In genomic region chr5:95786821-95787408, GRCh38 we compare ENCODE assay signal across 29 cellular contexts. TPM values are rescaled to one million over a fixed set of nuclear protein-coding genes. Genes with fewer than 3 reads are reported as not detected.
DNase-seq lines count a peak whose midpoint lies in the region; ATAC-seq, FAIRE-seq and TF ChIP-seq lines count a peak whose summit lies in the region.
"Had no signal": no experiment of that assay in that cellular context is flagged by ENCODE, and none has a peak within 500 bp of the region (broad histone marks: within the 10 kb centered on the region; RNA-seq: fewer than 3 reads in every experiment).

No MANE protein-coding gene starts in this region.

- peak overlapping the region; percentile 62; the same call in 1 of the 2 replicates for H3K4ac ChIP-seq in IMR-90 (ENCODE audit: low read depth, low read length)
- no peak overlapping the region for H3K4ac ChIP-seq in mesendoderm (ENCODE audit: low read depth, low read length)

- H2AK9ac ChIP-seq in IMR-90 (replicated peaks; ENCODE audit: low read depth, low read length, poor library complexity), result no peak overlapping the region

- H3K4me1 Mint-ChIP-seq in CD4-positive, CD25-positive, alpha-beta regulatory T cell, result peaks cover 0 to 6% (median 2%) of the 10 kb centered on the region in 4 donors
- H3K4me1 Mint-ChIP-seq: neural progenitor cell; stimulated activated effector memory CD8-positive, alpha-beta T cell treated with anti-CD3 and anti-CD28 coated beads, Interleukin-12 subunit alpha, Interleukin-12 subunit beta, amount 100 ng/mL, for 72 hours had no signal

- POLR2A ChIA-PET in IMR-90 (lab: Charles Lee; ENCODE audit: unreplicated experiment), result interaction anchor here (0.7 kb wide), 1 partner anchor 36 kb away, joined by 4 read pairs; the partner anchor contains the start of gene GLRX

- H3K18ac ChIP-seq in IMR-90 (ENCODE audit: low read depth, low read length) (peak overlapping the region; percentile 76; the same call in 1 of the 2 replicates), mesendoderm (ENCODE audit: low read length) (no peak overlapping the region)

- no peaks in the 10 kb centered on the region for H3K27me3 ChIP-seq in CD4-positive, CD25-positive, alpha-beta regulatory T cell (ENCODE audit: control insufficient read depth, insufficient read depth, low read length)
- no peaks in the 10 kb centered on the region for H3K27me3 ChIP-seq in IMR-90 (ENCODE audit: control insufficient read depth, insufficient read depth, low read length)
- H3K27me3 ChIP-seq in mesendoderm (ENCODE audit: insufficient read depth, low read length, poor library complexity), result no peaks in the 10 kb centered on the region
- H3K27me3 ChIP-seq: dorsolateral prefrontal cortex, heart left ventricle, neural progenitor cell, right lobe of liver, suprapubic skin had no signal

- intact Hi-C loops in IMR-90 (cut with micrococcal nuclease), result no loop called here

- H2BK20ac ChIP-seq in IMR-90 (ENCODE audit: low read depth, low read length), result peak overlapping the region; percentile 63; the same call in 1 of the 2 replicates

- H3K9me3 Mint-ChIP-seq in CD4-positive, CD25-positive, alpha-beta regulatory T cell, result no peaks in the 10 kb centered on the region
- H3K9me3 Mint-ChIP-seq: activated naive CD8-positive, alpha-beta T cell treated with anti-CD3 and anti-CD28 coated beads for 36 hours; CD14-positive monocyte; neural progenitor cell; stimulated activated effector memory CD8-positive, alpha-beta T cell treated with anti-CD3 and anti-CD28 coated beads, Interleukin-12 subunit alpha, Interleukin-12 subunit beta, amount 100 ng/mL, for 72 hours had no signal

- H4K5ac ChIP-seq in IMR-90 (ENCODE audit: low read depth, low read length) (no peak overlapping the region), mesendoderm (ENCODE audit: low read length) (no peak overlapping the region)

- H3K56ac ChIP-seq in IMR-90 (ENCODE audit: extremely low read depth, insufficient read depth, low read length) (no peak overlapping the region; the same call in 1 of the 2 replicates), mesendoderm (ENCODE audit: low read length) (no peak overlapping the region)

- H2BK5ac ChIP-seq in IMR-90 (ENCODE audit: low read depth, low read length, poor library complexity, severe bottlenecking) (peak overlapping the region; percentile 98), mesendoderm (ENCODE audit: low read length) (no peak overlapping the region)

- CTCF ChIA-PET in IMR-90 (lab: Yijun Ruan, JAX), result interaction anchor here (0.5 to 1.3 kb wide), 3 partner anchors 60 to 1796 kb away, joined by 3 read pairs; no protein-coding TSS in a partner anchor

- H3K79me2 ChIP-seq in mesendoderm (ENCODE audit: control insufficient read depth, insufficient read depth, low read length), result no peaks in the 10 kb centered on the region

- WGBS in IMR-90 (ENCODE audit: extremely low coverage in 2 of 2, insufficient read length in 1 of 2), 2 experiments, result 60% methylated on average over 1 of the region's 3 CpGs; no CpG with 5 or more reads in 1 of the 2 experiments
- WGBS in mesendoderm (ENCODE audit: extremely low coverage, insufficient coverage, low lambda C conversion rate), result no CpG with 5 or more reads among the region's 3 CpGs

- H4K91ac ChIP-seq in IMR-90 (ENCODE audit: insufficient read depth, low read depth, low read length), result no peak overlapping the region

- H3K4me3 Mint-ChIP-seq in CD4-positive, CD25-positive, alpha-beta regulatory T cell, result no peak overlapping the region
- H3K4me3 Mint-ChIP-seq: activated naive CD8-positive, alpha-beta T cell treated with anti-CD3 and anti-CD28 coated beads for 36 hours; CD14-positive monocyte; neural progenitor cell; stimulated activated effector memory CD8-positive, alpha-beta T cell treated with anti-CD3 and anti-CD28 coated beads, Interleukin-12 subunit alpha, Interleukin-12 subunit beta, amount 100 ng/mL, for 72 hours had no signal

- H2BK15ac ChIP-seq in IMR-90 (ENCODE audit: low read depth, low read length) (no peak overlapping the region), mesendoderm (replicated peaks; ENCODE audit: low read depth) (no peak overlapping the region)

- H3K23ac ChIP-seq in IMR-90 (ENCODE audit: low read depth, low read length) (no peak overlapping the region), mesendoderm (ENCODE audit: low read length) (no peak overlapping the region)

- H3K9me1 ChIP-seq in IMR-90 (ENCODE audit: insufficient read depth, low read length), result peaks cover 8% of the 10 kb centered on the region

- H3K9ac ChIP-seq in IMR-90 (ENCODE audit: low read depth, low read length) (no peak overlapping the region; the same call in 1 of the 2 replicates), mesendoderm (ENCODE audit: low read length) (no peak overlapping the region)
- H3K9ac ChIP-seq: neural progenitor cell had no signal

- in situ Hi-C loops in IMR-90 (cut with MboI; ENCODE audit: low sequenced_read_pairs), result loop anchor here (5.0 kb wide), 1 partner anchor 35 kb away; the partner anchor contains the start of gene GLRX

- DNase-seq in CD4-positive, CD25-positive, alpha-beta regulatory T cell, result no peak
- DNase-seq in IMR-90, result peak; percentile 75
- peak; percentile 47 for DNase-seq in dedifferentiated amniotic fluid mesenchymal stem cell (ENCODE audit: extremely low spot score)
- DNase-seq in mesendoderm, result peak; percentile 60
- no peak for DNase-seq in GM12892 (ENCODE audit: insufficient read length)
- DNase-seq in NCI-H82 treated with DMSO at 0.1 percent for 48 hours (lab: John Stamatoyannopoulos, UW; ENCODE audit: unreplicated experiment), result no peak
- DNase-seq in NCI-H524 (lab: John Stamatoyannopoulos, UW), result no peak
- DNase-seq: activated CD4-positive, alpha-beta T cell treated with anti-CD3 and anti-CD28 coated beads for 48 hours; activated CD8-positive, alpha-beta memory T cell treated with anti-CD3 and anti-CD28 coated beads for 24 hours; activated effector memory CD4-positive, alpha-beta T cell treated with Interleukin-2 at 50 U/mL for 16 hours; activated naive CD8-positive, alpha-beta T cell treated with anti-CD3 and anti-CD28 coated beads for 36 hours; dorsolateral prefrontal cortex; heart left ventricle; NCI-H1436; NCI-H446; NCI-H82; right lobe of liver; stimulated activated CD4-positive, alpha-beta T cell treated with anti-CD3 and anti-CD28 coated beads, Interleukin-4, amount 100 ng/mL, for 24 hours; T-helper 2 cell; WERI-Rb-1 had no signal

- no peak for ATAC-seq in CD4-positive, CD25-positive, alpha-beta regulatory T cell (ENCODE audit: low read depth in 2 of 2)
- ATAC-seq in IMR-90 (ENCODE audit: low read depth) (peak; percentile 61), GM21447 (IDR thresholded peaks at IDR 0.05; ENCODE audit: unreplicated experiment) (no peak)
- ATAC-seq: HCT116; heart left ventricle; right lobe of liver; stimulated activated effector memory CD8-positive, alpha-beta T cell treated with anti-CD3 and anti-CD28 coated beads, Interleukin-12 subunit alpha, Interleukin-12 subunit beta, amount 100 ng/mL, for 72 hours had no signal

- no peak for TF ChIP-seq CTCF in IMR-90 (conservative IDR thresholded peaks at IDR 0.05; ENCODE audit: low read depth, low read length)

- H3K27me3 Mint-ChIP-seq in CD4-positive, CD25-positive, alpha-beta regulatory T cell, result no peaks in the 10 kb centered on the region
- H3K27me3 Mint-ChIP-seq: activated naive CD8-positive, alpha-beta T cell treated with anti-CD3 and anti-CD28 coated beads for 36 hours had no signal

- no peak overlapping the region for H2AK5ac ChIP-seq in IMR-90 (ENCODE audit: low read depth, low read length)
- no peak overlapping the region for H2AK5ac ChIP-seq in mesendoderm (ENCODE audit: low read length)

- H3K79me1 ChIP-seq in IMR-90 (ENCODE audit: low read depth in 1 of 2, low read length in 2 of 2) (peaks cover 22 to 43% of the 10 kb centered on the region in 2 experiments), mesendoderm (ENCODE audit: low read length) (no peaks in the 10 kb centered on the region)

- no peak for TF ChIP-seq RAD21 in IMR-90 (IDR thresholded peaks at IDR 0.05; ENCODE audit: low read length)

- H3K9me3 ChIP-seq in CD4-positive, CD25-positive, alpha-beta regulatory T cell (ENCODE audit: control insufficient read depth in 2 of 2, low read length in 2 of 2), result no peaks in the 10 kb centered on the region
- H3K9me3 ChIP-seq in IMR-90 (ENCODE audit: control insufficient read depth, insufficient read depth, low read length), result no peaks in the 10 kb centered on the region
- H3K9me3 ChIP-seq: heart left ventricle, right lobe of liver, suprapubic skin had no signal

- no TSS peak for BruUV-seq in IMR-90 (replicated peaks; lab: Mats Ljungman, UMichigan)

- no peak for FAIRE-seq in GM12892 (lab: Jason Lieb, UNC)
- FAIRE-seq: D721Med, HTR-8/SVneo had no signal

- H2BK120ac ChIP-seq in IMR-90 (ENCODE audit: low read depth, low read length) (peak overlapping the region; percentile 24), mesendoderm (ENCODE audit: low read depth, low read length) (no peak overlapping the region)

- H3K36me3 Mint-ChIP-seq in CD4-positive, CD25-positive, alpha-beta regulatory T cell, result peaks cover 6% of the 10 kb centered on the region
- H3K36me3 Mint-ChIP-seq: activated naive CD8-positive, alpha-beta T cell treated with anti-CD3 and anti-CD28 coated beads for 36 hours; stimulated activated effector memory CD8-positive, alpha-beta T cell treated with anti-CD3 and anti-CD28 coated beads, Interleukin-12 subunit alpha, Interleukin-12 subunit beta, amount 100 ng/mL, for 72 hours had no signal

- TF ChIP-seq POLR2A in IMR-90 (IDR thresholded peaks at IDR 0.05; ENCODE audit: low read depth, low read length) (no peak), GM12892 (IDR thresholded peaks at IDR 0.05; ENCODE audit: low read depth, low read length) (no peak)

- no peak overlapping the region for H2AFZ ChIP-seq in IMR-90 (replicated peaks; ENCODE audit: low read length, poor library complexity)
- H2AFZ ChIP-seq: neural progenitor cell had no signal

- H3K36me3 ChIP-seq in CD4-positive, CD25-positive, alpha-beta regulatory T cell (ENCODE audit: control insufficient read depth, insufficient read depth, low read length), result no peaks in the 10 kb centered on the region
- peaks cover 36% of the 10 kb centered on the region for H3K36me3 ChIP-seq in IMR-90 (ENCODE audit: control insufficient read depth, insufficient read depth, low read length)
- peaks cover 11% of the 10 kb centered on the region for H3K36me3 ChIP-seq in mesendoderm (ENCODE audit: control insufficient read depth, insufficient read depth, low read length)
- H3K36me3 ChIP-seq: neural progenitor cell had no signal

- H3K4me2 ChIP-seq in IMR-90 (ENCODE audit: low read depth, low read length), result no peak overlapping the region; the same call in 1 of the 2 replicates
- no peak overlapping the region for H3K4me2 ChIP-seq in mesendoderm (ENCODE audit: low read length)
- H3K4me2 ChIP-seq: neural progenitor cell had no signal

- no peaks in the 10 kb centered on the region for H3K4me1 ChIP-seq in CD4-positive, CD25-positive, alpha-beta regulatory T cell (ENCODE audit: control insufficient read depth, insufficient read depth, low read length, poor library complexity, severe bottlenecking)
- H3K4me1 ChIP-seq in IMR-90 (ENCODE audit: control insufficient read depth, insufficient read depth, low read length), result peaks cover 10% of the 10 kb centered on the region
- H3K4me1 ChIP-seq in mesendoderm (ENCODE audit: control insufficient read depth, low read depth, low read length), result peaks cover 2% of the 10 kb centered on the region
- H3K4me1 ChIP-seq: suprapubic skin had no signal

- no peak overlapping the region for H3K4me3 ChIP-seq in CD4-positive, CD25-positive, alpha-beta regulatory T cell (ENCODE audit: low read depth, low read length)
- H3K4me3 ChIP-seq in IMR-90 (ENCODE audit: insufficient read depth, low read depth, low read length) (no peak overlapping the region), mesendoderm (ENCODE audit: low read length) (no peak overlapping the region)
- H3K4me3 ChIP-seq: dorsolateral prefrontal cortex, heart left ventricle, neural progenitor cell, right lobe of liver, suprapubic skin had no signal

- no peak overlapping the region for H3K27ac ChIP-seq in CD4-positive, CD25-positive, alpha-beta regulatory T cell (ENCODE audit: insufficient read depth, low read length, poor library complexity, severe bottlenecking)
- H3K27ac ChIP-seq in IMR-90 (ENCODE audit: insufficient read depth, low read length) (peak overlapping the region; percentile 2; the same call in 1 of the 2 replicates), mesendoderm (ENCODE audit: low read depth, low read length) (peak overlapping the region; percentile 33)
- H3K27ac ChIP-seq: dorsolateral prefrontal cortex, neural progenitor cell, right lobe of liver, RWPE1, suprapubic skin, WERI-Rb-1 had no signal

- peak overlapping the region in 2 of 3 donors; percentile 36 to 70 for H3K27ac Mint-ChIP-seq in CD4-positive, CD25-positive, alpha-beta regulatory T cell
- H3K27ac Mint-ChIP-seq: activated naive CD8-positive, alpha-beta T cell treated with anti-CD3 and anti-CD28 coated beads for 36 hours; neural progenitor cell; stimulated activated effector memory CD8-positive, alpha-beta T cell treated with anti-CD3 and anti-CD28 coated beads, Interleukin-12 subunit alpha, Interleukin-12 subunit beta, amount 100 ng/mL, for 72 hours had no signal

- no peaks in the 10 kb centered on the region for H4K20me1 ChIP-seq in IMR-90 (ENCODE audit: insufficient read depth, low read length)

- H3K14ac ChIP-seq in IMR-90 (replicated peaks; ENCODE audit: low read depth, low read length), result no peak overlapping the region

- H4K8ac ChIP-seq in IMR-90 (ENCODE audit: low read depth in 2 of 2, low read length in 2 of 2) (peak overlapping the region in 1 of 2 experiments; percentile 59; a peak in 1 of 4 replicates), mesendoderm (ENCODE audit: low read depth, low read length) (no peak overlapping the region)

- dilution Hi-C loops in IMR-90 (cut with HindIII; ENCODE audit: low sequenced_read_pairs, unreplicated experiment), result no loop called here

RNA-seq across cellular contexts. Expression of gene GLRX, which starts 35.6 kb away (rescaled TPM):
- total RNA-seq in CD4-positive, CD25-positive, alpha-beta regulatory T cell, result 82.9 TPM
- polyA plus RNA-seq in CD4-positive, CD25-positive, alpha-beta regulatory T cell, result 100 to 1,000 TPM; 319 to 399 (median 348) TPM
- total RNA-seq in IMR-90 (2012; rRNA removed), result 142 and 145 TPM in 2 replicates
- polyA plus RNA-seq in IMR-90 (2012; rRNA removed), result 193 and 277 TPM in 2 replicates
- polyA plus RNA-seq in IMR-90 (2012; cell fraction: cytosol; rRNA removed), result 266 and 276 TPM in 2 replicates
- 92.8 and 245 TPM in 2 replicates for polyA plus RNA-seq in IMR-90 (2012; cell fraction: nucleus; rRNA removed; ENCODE audit: low replicate concordance)
- polyA plus RNA-seq in mesendoderm (2013, experiment 1 of 2), result 16.8 TPM
- 17.2 TPM for polyA plus RNA-seq in mesendoderm (2013, experiment 2 of 2)
- polyA plus RNA-seq in GM12892 (2012; ENCODE audit: missing spikeins), result 144 TPM

RNA-seq across cellular contexts. Expression of gene RHOBTB3, which starts 55.8 kb away (rescaled TPM):
- total RNA-seq in CD4-positive, CD25-positive, alpha-beta regulatory T cell, result 2.4 TPM
- polyA plus RNA-seq in CD4-positive, CD25-positive, alpha-beta regulatory T cell, result 1 to 10 TPM; 1.4 to 2.8 (median 2.7) TPM
- total RNA-seq in IMR-90 (2012; rRNA removed), result 356 and 447 TPM in 2 replicates
- polyA plus RNA-seq in IMR-90 (2012; rRNA removed), result 117 and 118 TPM in 2 replicates
- polyA plus RNA-seq in IMR-90 (2012; cell fraction: cytosol; rRNA removed), result 106 and 114 TPM in 2 replicates
- polyA plus RNA-seq in IMR-90 (2012; cell fraction: nucleus; rRNA removed; ENCODE audit: low replicate concordance), result 115 and 315 TPM in 2 replicates
- 18.0 TPM for polyA plus RNA-seq in mesendoderm (2013, experiment 1 of 2)
- 20.0 TPM for polyA plus RNA-seq in mesendoderm (2013, experiment 2 of 2)
- 2.5 TPM for polyA plus RNA-seq in GM12892 (2012; ENCODE audit: missing spikeins)

Comparison
In these comparisons a context has a peak if more than half of its experiments do, and no peak if none do; other contexts are left out.
1. DNase-seq: peak in IMR-90 (single experiment), dedifferentiated amniotic fluid mesenchymal stem cell (single experiment) and mesendoderm (single experiment); none in CD4-positive, CD25-positive, alpha-beta regulatory T cell (0 of 3), GM12892 (single experiment), NCI-H82 treated with DMSO at 0.1 percent for 48 hours (single experiment) and NCI-H524 (0 of 2).
2. RNA of gene RHOBTB3, which starts 55.8 kb away (total RNA-seq): 356 to 447 TPM in IMR-90; 2.4 TPM in CD4-positive, CD25-positive, alpha-beta regulatory T cell (single experiment); every median in the first group is over 100 times any median in the second.